16 cellular contexts compared by ENCODE assay signal in genomic region chr3:66468016-66468735, GRCh38. TPM values are rescaled to one million over a fixed set of nuclear protein-coding genes. Genes with fewer than 3 reads are reported as not detected.
A peak's percentile ranks its signal among the peaks of the same experiment; 100 is the strongest.
DNase-seq lines count a peak whose midpoint lies in the region; ATAC-seq, FAIRE-seq and TF ChIP-seq lines count a peak whose summit lies in the region.
"Had no signal": no experiment of that assay in that cellular context is flagged by ENCODE, and none has a peak within 500 bp of the region (broad histone marks: within the 10 kb centered on the region; RNA-seq: fewer than 3 reads in every experiment).

No MANE protein-coding gene starts in this region.

- H2AK5ac ChIP-seq in IMR-90 (ENCODE audit: low read depth, low read length), result peak overlapping the region; percentile 54; the same call in 1 of the 2 replicates

- POLR2A ChIA-PET in IMR-90 (lab: Charles Lee; ENCODE audit: unreplicated experiment), result interaction anchor here (0.5 kb wide), 1 partner anchor 114 kb away, joined by 3 read pairs; no protein-coding TSS in a partner anchor

- peak overlapping the region; percentile 50; the same call in 1 of the 2 replicates for H2BK20ac ChIP-seq in IMR-90 (ENCODE audit: low read depth, low read length)

- in situ Hi-C loops in IMR-90 (cut with MboI; ENCODE audit: low sequenced_read_pairs), result no loop called here

- H3K27me3 Mint-ChIP-seq in astrocyte (ENCODE audit: low read depth, unreplicated experiment), result no peaks in the 10 kb centered on the region
- H3K27me3 Mint-ChIP-seq: progenitor cell of endocrine pancreas had no signal

- no peak overlapping the region for H2BK5ac ChIP-seq in IMR-90 (ENCODE audit: low read depth, low read length, poor library complexity, severe bottlenecking)

- no peak overlapping the region for H3K27ac ChIP-seq in IMR-90 (ENCODE audit: insufficient read depth, low read length)
- H3K27ac ChIP-seq in astrocyte (ENCODE audit: low read depth, low read length), result peak overlapping the region; percentile 66
- H3K27ac ChIP-seq in osteoblast (ENCODE audit: low read depth, low read length), result peak overlapping the region; percentile 74
- H3K27ac ChIP-seq: epithelial cell of prostate, RWPE1 had no signal

- peaks cover 9% of the 10 kb centered on the region for H3K9me1 ChIP-seq in IMR-90 (ENCODE audit: insufficient read depth, low read length)

- intact Hi-C loops in IMR-90 (cut with micrococcal nuclease), result no loop called here

- no peak overlapping the region; the same call in 1 of the 2 replicates for H3K18ac ChIP-seq in IMR-90 (ENCODE audit: low read depth, low read length)

- H3K27me3 ChIP-seq in IMR-90 (ENCODE audit: control insufficient read depth, insufficient read depth, low read length) (no peaks in the 10 kb centered on the region), astrocyte (ENCODE audit: insufficient read depth, low read length) (no peaks in the 10 kb centered on the region), osteoblast (ENCODE audit: insufficient read depth, low read length) (no peaks in the 10 kb centered on the region)

- no CpG with 5 or more reads among the region's 10 CpGs for WGBS in IMR-90 (ENCODE audit: extremely low coverage in 2 of 2, insufficient read length in 1 of 2), 2 experiments

- H3K14ac ChIP-seq in IMR-90 (replicated peaks; ENCODE audit: low read depth, low read length), result 0 out of 2 replicates have a peak overlapping the region, but pooled peaks have one; percentile 50

- H3K79me1 ChIP-seq in IMR-90 (ENCODE audit: low read depth in 1 of 2, low read length in 2 of 2), result peaks cover 48 to 69% of the 10 kb centered on the region in 2 experiments

- H3K36me3 ChIP-seq in IMR-90 (ENCODE audit: control insufficient read depth, insufficient read depth, low read length) (no peaks in the 10 kb centered on the region), astrocyte (ENCODE audit: insufficient read depth, low read length) (no peaks in the 10 kb centered on the region), osteoblast (ENCODE audit: insufficient read depth, low read length) (no peaks in the 10 kb centered on the region)

- no peak overlapping the region for H3K4me3 Mint-ChIP-seq in astrocyte (ENCODE audit: unreplicated experiment)

- peak overlapping the region; percentile 62; the same call in 1 of the 2 replicates for H2BK120ac ChIP-seq in IMR-90 (ENCODE audit: low read depth, low read length)

- DNase-seq in EL, result peak; percentile 19
- peak; percentile 41 for DNase-seq in IMR-90
- DNase-seq in astrocyte (ENCODE audit: low read depth), result peak; percentile 89
- no peak for DNase-seq in osteoblast (ENCODE audit: insufficient read length, low spot score, missing footprints)
- no peak for DNase-seq in NCI-H1694 treated with DMSO at 0.1 percent for 48 hours (lab: John Stamatoyannopoulos, UW)
- DNase-seq in midbrain (lab: John Stamatoyannopoulos, UW), result no peak
- DNase-seq in RKO (ENCODE audit: low spot score), result no peak
- DNase-seq: Caco-2; GOT3; NCI-H446; stimulated activated CD4-positive, alpha-beta T cell treated with anti-CD3 and anti-CD28 coated beads, Interleukin-2, amount 100 ng/mL, for 48 hours; stimulated activated naive CD4-positive, alpha-beta T cell had no signal

- H3K9me3 ChIP-seq in IMR-90 (ENCODE audit: control insufficient read depth, insufficient read depth, low read length) (no peaks in the 10 kb centered on the region), astrocyte (ENCODE audit: insufficient read depth, low read depth, low read length) (no peaks in the 10 kb centered on the region), osteoblast (ENCODE audit: low read depth, low read length) (no peaks in the 10 kb centered on the region)
- H3K9me3 ChIP-seq: Caco-2 had no signal

- no peak overlapping the region for H2AK9ac ChIP-seq in IMR-90 (replicated peaks; ENCODE audit: low read depth, low read length, poor library complexity)

- H3K9ac ChIP-seq in IMR-90 (ENCODE audit: low read depth, low read length), result no peak overlapping the region
- H3K9ac ChIP-seq in astrocyte (ENCODE audit: low read length), result peak overlapping the region; percentile 47

- H3K79me2 ChIP-seq in astrocyte (ENCODE audit: insufficient read depth, low read length), result peaks cover 52% of the 10 kb centered on the region
- H3K79me2 ChIP-seq in osteoblast (ENCODE audit: insufficient read depth, low read length), result no peaks in the 10 kb centered on the region

- H2AFZ ChIP-seq in IMR-90 (replicated peaks; ENCODE audit: low read length, poor library complexity) (no peak overlapping the region), astrocyte (ENCODE audit: low read depth, low read length) (no peak overlapping the region), osteoblast (ENCODE audit: low read length) (peak overlapping the region; percentile 47)

- H4K5ac ChIP-seq in IMR-90 (ENCODE audit: low read depth, low read length), result no peak overlapping the region

- TF ChIP-seq POLR2A in IMR-90 (IDR thresholded peaks at IDR 0.05; ENCODE audit: low read depth, low read length), result no peak

- TF ChIP-seq CTCF in IMR-90 (conservative IDR thresholded peaks at IDR 0.05; ENCODE audit: low read depth, low read length) (no peak), astrocyte (IDR thresholded peaks at IDR 0.05; ENCODE audit: insufficient read depth, low read depth, low read length) (no peak), osteoblast (IDR thresholded peaks at IDR 0.05; ENCODE audit: extremely low read depth, low read depth, low read length) (no peak)

- TF ChIP-seq RAD21 in IMR-90 (IDR thresholded peaks at IDR 0.05; ENCODE audit: low read length), result no peak

- H3K9me3 Mint-ChIP-seq in astrocyte (ENCODE audit: unreplicated experiment), result no peaks in the 10 kb centered on the region

- no peak overlapping the region for H3K56ac ChIP-seq in IMR-90 (ENCODE audit: extremely low read depth, insufficient read depth, low read length)

- BruUV-seq in IMR-90 (replicated peaks; lab: Mats Ljungman, UMichigan), result no TSS peak

- ATAC-seq in IMR-90 (ENCODE audit: low read depth), result no peak

- peaks cover 62% of the 10 kb centered on the region for H3K4me1 Mint-ChIP-seq in astrocyte (ENCODE audit: low read depth, unreplicated experiment)

- H4K20me1 ChIP-seq in IMR-90 (ENCODE audit: insufficient read depth, low read length), result peaks cover 17% of the 10 kb centered on the region; the same call in 1 of the 2 replicates
- no peaks in the 10 kb centered on the region for H4K20me1 ChIP-seq in astrocyte (ENCODE audit: insufficient read depth, low read length)
- H4K20me1 ChIP-seq in osteoblast (ENCODE audit: insufficient read depth, low read length), result no peaks in the 10 kb centered on the region

- H4K91ac ChIP-seq in IMR-90 (ENCODE audit: insufficient read depth, low read depth, low read length), result peak overlapping the region; percentile 40; the same call in 1 of the 2 replicates

- CTCF ChIA-PET in IMR-90 (lab: Yijun Ruan, JAX), result no interaction called here

- H4K8ac ChIP-seq in IMR-90 (ENCODE audit: low read depth in 2 of 2, low read length in 2 of 2), result no peak overlapping the region

- H3K4me1 ChIP-seq in IMR-90 (ENCODE audit: control insufficient read depth, insufficient read depth, low read length) (peaks cover 20% of the 10 kb centered on the region), astrocyte (ENCODE audit: insufficient read depth, low read length) (peaks cover 53% of the 10 kb centered on the region), osteoblast (ENCODE audit: insufficient read depth, low read length) (peaks cover 34% of the 10 kb centered on the region)

- H3K4me2 ChIP-seq in IMR-90 (ENCODE audit: low read depth, low read length), result peak overlapping the region; percentile 12; the same call in 1 of the 2 replicates
- peak overlapping the region; percentile 67 for H3K4me2 ChIP-seq in astrocyte (ENCODE audit: low read length)
- peak overlapping the region; percentile 71 for H3K4me2 ChIP-seq in osteoblast (ENCODE audit: insufficient read depth, low read length)

- H3K36me3 Mint-ChIP-seq in astrocyte (ENCODE audit: low read depth, unreplicated experiment), result peaks cover 2% of the 10 kb centered on the region

- H3K4ac ChIP-seq in IMR-90 (ENCODE audit: low read depth, low read length), result peak overlapping the region; percentile 35; the same call in 1 of the 2 replicates

- FAIRE-seq in astrocyte (lab: Jason Lieb, UNC), result peak; percentile 26
- FAIRE-seq: bronchial epithelial cell had no signal

- H3K4me3 ChIP-seq in IMR-90 (ENCODE audit: insufficient read depth, low read depth, low read length) (no peak overlapping the region), astrocyte (ENCODE audit: insufficient read depth, low read depth, low read length) (peak overlapping the region; percentile 3), osteoblast (ENCODE audit: insufficient read depth, low read length) (peak overlapping the region; percentile 33)

- peak overlapping the region; percentile 68; the same call in 1 of the 2 replicates for H3K23ac ChIP-seq in IMR-90 (ENCODE audit: low read depth, low read length)

- dilution Hi-C loops in IMR-90 (cut with HindIII; ENCODE audit: low sequenced_read_pairs, unreplicated experiment), result no loop called here

- peak overlapping the region; percentile 48; the same call in 1 of the 3 replicates for H2BK15ac ChIP-seq in IMR-90 (ENCODE audit: low read depth, low read length)

- H3K27ac Mint-ChIP-seq in astrocyte (ENCODE audit: unreplicated experiment), result peak overlapping the region; percentile 90
- H3K27ac Mint-ChIP-seq: progenitor cell of endocrine pancreas had no signal

TF ChIP-seq in IMR-90, 13 proteins besides CTCF, POLR2A, EP300 and RAD21:
- no peak for TF ChIP-seq CHD1 (IDR thresholded peaks at IDR 0.05; ENCODE audit: low read depth, low read length)
- peak; percentile 71 for TF ChIP-seq CEBPB (IDR thresholded peaks at IDR 0.05; ENCODE audit: low read depth, low read length)
- TF ChIP-seq BHLHE40 (IDR thresholded peaks at IDR 0.05; ENCODE audit: low read depth, low read length), result peak; percentile 58; the same call in 1 of the 2 replicates

RNA-seq across cellular contexts. Expression of gene LRIG1, which starts 32.6 kb away (rescaled TPM):
- total RNA-seq in IMR-90 (2012; rRNA removed) (69.2 and 87.8 TPM in 2 replicates), astrocyte (39.7 and 45.3 TPM in 2 replicates), osteoblast (14.1 and 16.5 TPM in 2 replicates)
- 55.9 and 62.8 TPM in 2 replicates for polyA plus RNA-seq in IMR-90 (2012; rRNA removed)
- 35.1 and 74.2 TPM in 2 replicates for polyA plus RNA-seq in IMR-90 (2012; cell fraction: cytosol; rRNA removed)
- polyA plus RNA-seq in IMR-90 (2012; cell fraction: nucleus; rRNA removed; ENCODE audit: low replicate concordance), result 87.7 and 98.9 TPM in 2 replicates

Comparison
In these comparisons a context has a peak if more than half of its experiments do, and no peak if none do; other contexts are left out.
1. DNase-seq: peak in EL (single experiment), IMR-90 (single experiment) and astrocyte (single experiment); none in osteoblast (single experiment), NCI-H1694 treated with DMSO at 0.1 percent for 48 hours (single experiment), midbrain (single experiment) and RKO (single experiment).
2. H3K4me2 ChIP-seq: peak in every context shown above with its lines; median percentile 71 in osteoblast; 67 in astrocyte; 12 in IMR-90.